21 cellular contexts compared by ENCODE assay signal in genomic region chr11:114106986-114107385, GRCh38.
"Had no signal": no experiment of that assay in that cellular context is flagged by ENCODE, and none has a peak within 500 bp of the region (broad histone marks: within the 10 kb centered on the region; RNA-seq: fewer than 3 reads in every experiment).

No MANE protein-coding gene starts in this region.

- DNase-seq: activated CD4-positive, alpha-beta T cell treated with anti-CD3 and anti-CD28 coated beads for 36 hours; activated CD4-positive, alpha-beta T cell treated with anti-CD3 and anti-CD28 coated beads, Interleukin-2, amount 50 U/mL, for 48 hours; activated gamma-delta T cell treated with Interleukin-2 at 50 U/mL for 16 hours; endodermal cell; foreskin fibroblast; islet precursor cell; left lung; mucosa of descending colon; naive B cell; SIG-M5; stimulated activated CD4-positive, alpha-beta T cell treated with anti-CD3 and anti-CD28 coated beads, Interleukin-12 subunit alpha, Interleukin-12 subunit beta, amount 100 ng/mL, for 4 hours; stimulated activated CD4-positive, alpha-beta T cell treated with anti-CD3 and anti-CD28 coated beads, Interleukin-2, amount 100 ng/mL, for 24 hours; stimulated activated naive CD8-positive, alpha-beta T cell treated with anti-CD3 and anti-CD28 coated beads, Interleukin-15, amount 100 ng/mL, for 72 hours had no signal

- H3K36me3 ChIP-seq: cardiac muscle cell, left lung, neutrophil had no signal

- H3K27ac ChIP-seq: cardiac muscle cell, epithelial cell of prostate, hepatocyte, left lung, neutrophil, parathyroid adenoma, suprapubic skin had no signal

- H3K27me3 ChIP-seq: hepatocyte, left lung, neutrophil, suprapubic skin had no signal

- H3K9me3 ChIP-seq: left lung, mucosa of descending colon, neutrophil, suprapubic skin had no signal

- ATAC-seq: activated CD4-positive, alpha-beta T cell treated with anti-CD3 and anti-CD28 coated beads for 36 hours; activated naive CD4-positive, alpha-beta T cell treated with anti-CD3 and anti-CD28 coated beads, Interleukin-2, amount 50 U/mL, for 72 hours; left lung; mucosa of descending colon; stimulated activated naive CD8-positive, alpha-beta T cell treated with anti-CD3 and anti-CD28 coated beads, Interleukin-15, amount 100 ng/mL, for 72 hours; WTC11 had no signal

- H3K4me3 ChIP-seq: cardiac muscle cell, hepatocyte, left lung, mucosa of descending colon, suprapubic skin had no signal
